Comparison of ENCODE assay signal across 30 cellular contexts in the genomic region with DNA sequence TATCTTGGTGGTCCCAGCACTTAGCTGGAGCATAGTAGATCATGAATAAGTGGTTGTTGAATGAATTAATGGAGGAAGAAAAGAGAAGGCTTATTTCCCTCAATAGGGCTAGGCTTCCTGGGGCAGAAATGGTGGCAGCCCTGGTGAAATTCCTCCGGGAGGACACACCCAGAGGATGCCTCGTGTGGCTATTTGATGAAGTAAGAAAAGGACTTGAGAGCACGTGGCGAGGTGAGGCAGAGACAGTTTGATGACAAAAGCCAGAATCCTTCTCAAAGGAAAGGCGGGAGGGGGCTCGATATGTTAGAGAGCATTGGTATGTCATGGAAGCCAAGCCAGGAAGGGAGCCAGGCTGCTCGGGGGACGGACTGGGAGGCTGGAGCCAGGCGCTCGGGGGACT. TPM values are rescaled to one million over a fixed set of nuclear protein-coding genes. Genes with fewer than 3 reads are reported as not detected.
"Had no signal": no experiment of that assay in that cellular context is flagged by ENCODE, and none has a peak within 500 bp of the region (broad histone marks: within the 10 kb centered on the region; RNA-seq: fewer than 3 reads in every experiment).

No MANE protein-coding gene starts in this region.

- H3K36me3 ChIP-seq: left lung, upper lobe of left lung had no signal

- DNase-seq: cerebellar nuclear complex; dorsolateral prefrontal cortex; effector CD4-positive, alpha-beta T cell; foreskin fibroblast; heart left ventricle; left cardiac atrium; left lung; mesenchymal stem cell; naive thymus-derived CD8-positive, alpha-beta T cell; nephron progenitor cell; posterior cingulate gyrus; psoas muscle; right cardiac atrium; spleen; stimulated activated CD4-positive, alpha-beta T cell treated with anti-CD3 and anti-CD28 coated beads, Interleukin-4, amount 100 ng/mL, for 4 hours; stimulated activated naive CD8-positive, alpha-beta T cell treated with anti-CD3 and anti-CD28 coated beads, Interleukin-15, Interleukin-2, amounts not matched to agents 100 U/mL and 50 U/mL, for 24 hours; substantia nigra; testis; tibial artery had no signal

- H3K27ac ChIP-seq: dorsolateral prefrontal cortex, epithelial cell of prostate, gastroesophageal sphincter, heart left ventricle, hepatocyte, left lung, psoas muscle, skin epidermis, spleen, testis, tibial artery, upper lobe of left lung had no signal

- H3K4me3 Mint-ChIP-seq: naive thymus-derived CD8-positive, alpha-beta T cell; nephron progenitor cell; stimulated activated memory B cell treated with anti-CD40 and anti-IgM and Interleukin-4, amounts not matched to agents 10 μg/mL and 1 μg/mL and 100 μg/mL, for 72 hours had no signal

- H3K4me3 ChIP-seq: dorsolateral prefrontal cortex, gastroesophageal sphincter, heart left ventricle, hepatocyte, left lung, psoas muscle, skin epidermis, spleen, testis, tibial artery, upper lobe of left lung had no signal

- H3K27me3 ChIP-seq: dorsolateral prefrontal cortex, gastroesophageal sphincter, heart left ventricle, hepatocyte, left lung, spleen, testis, tibial artery, upper lobe of left lung had no signal

- H3K4me1 Mint-ChIP-seq: naive thymus-derived CD8-positive, alpha-beta T cell; stimulated activated memory B cell treated with anti-CD40 and anti-IgM and Interleukin-4, amounts not matched to agents 10 μg/mL and 1 μg/mL and 100 μg/mL, for 72 hours had no signal

- H3K4me1 ChIP-seq: gastroesophageal sphincter, heart left ventricle, left lung, psoas muscle, spleen, testis, tibial artery, upper lobe of left lung had no signal

- H2AFZ ChIP-seq: hepatocyte had no signal

- H3K4me2 ChIP-seq: hepatocyte had no signal

- H3K9me3 ChIP-seq: gastroesophageal sphincter, left lung, psoas muscle, testis, tibial artery, upper lobe of left lung had no signal

- ATAC-seq: esophagus mucosa; gastroesophageal sphincter; heart left ventricle; left cardiac atrium; left lung; naive thymus-derived CD8-positive, alpha-beta T cell; psoas muscle; right cardiac atrium; stimulated activated memory B cell treated with anti-CD40 and anti-IgM and Interleukin-4, amounts not matched to agents 10 μg/mL and 1 μg/mL and 100 μg/mL, for 72 hours; stimulated activated naive CD8-positive, alpha-beta T cell treated with anti-CD3 and anti-CD28 coated beads, Interleukin-15, Interleukin-2, amounts not matched to agents 100 U/mL and 50 U/mL, for 24 hours had no signal

- H3K79me2 ChIP-seq: hepatocyte had no signal

- H3K27ac Mint-ChIP-seq: naive thymus-derived CD8-positive, alpha-beta T cell; nephron progenitor cell; stimulated activated memory B cell treated with anti-CD40 and anti-IgM and Interleukin-4, amounts not matched to agents 10 μg/mL and 1 μg/mL and 100 μg/mL, for 72 hours had no signal

- FAIRE-seq: colon, islet of Langerhans, urothelium cell line had no signal

- H3K27me3 Mint-ChIP-seq: stimulated activated memory B cell treated with anti-CD40 and anti-IgM and Interleukin-4, amounts not matched to agents 10 μg/mL and 1 μg/mL and 100 μg/mL, for 72 hours had no signal

RNA-seq across cellular contexts. Expression of gene FAM228A, which starts 14.7 kb away (rescaled TPM):
- total RNA-seq: esophagus mucosa, myocyte had no signal
- polyA plus RNA-seq: hepatocyte had no signal
